ENCODE assay signal across 23 cellular contexts in the genomic region with DNA sequence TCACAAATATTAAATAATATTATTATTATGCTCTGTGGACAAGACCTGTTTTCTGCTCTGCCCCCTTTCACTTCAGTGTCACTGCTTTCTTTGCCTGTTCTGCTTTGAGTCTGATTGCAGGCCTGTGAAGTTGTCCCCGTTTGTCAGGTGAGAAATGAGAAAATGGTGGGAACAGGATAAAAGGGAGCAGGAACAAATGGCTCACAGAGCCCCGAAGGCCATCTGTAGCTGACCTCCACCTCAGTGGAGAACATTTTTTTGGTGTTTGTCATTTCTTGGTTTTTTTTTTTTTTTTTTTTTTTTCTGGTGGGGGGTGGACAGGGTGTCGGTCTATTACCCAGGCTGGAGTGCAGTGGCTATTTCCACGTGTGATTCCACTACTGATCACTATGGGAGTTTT. TPM values are rescaled to one million over a fixed set of nuclear protein-coding genes. Genes with fewer than 3 reads are reported as not detected.
DNase-seq lines count a peak whose midpoint lies in the region; FAIRE-seq and TF ChIP-seq lines count a peak whose summit lies in the region.
"Had no signal": no experiment of that assay in that cellular context is flagged by ENCODE, and none has a peak within 500 bp of the region (broad histone marks: within the 10 kb centered on the region; RNA-seq: fewer than 3 reads in every experiment).

No MANE protein-coding gene starts in this region.

- peaks cover 31% of the 10 kb centered on the region for H3K4me1 ChIP-seq in astrocyte (ENCODE audit: insufficient read depth, low read length)
- H3K4me1 ChIP-seq: SJCRH30 had no signal

- FAIRE-seq in astrocyte (lab: Jason Lieb, UNC) (no peak), frontal cortex (lab: Jason Lieb, UNC) (no peak)
- FAIRE-seq: GM12878, GM18507, H1 had no signal

- peaks cover 19% of the 10 kb centered on the region for H3K79me2 ChIP-seq in astrocyte (ENCODE audit: insufficient read depth, low read length)

- no peak overlapping the region for H2AFZ ChIP-seq in astrocyte (ENCODE audit: low read depth, low read length)

- no peak overlapping the region for H3K9ac ChIP-seq in astrocyte (ENCODE audit: low read length)

- H3K4me2 ChIP-seq in astrocyte (ENCODE audit: low read length), result peak overlapping the region; percentile 48

- no peaks in the 10 kb centered on the region for H3K9me3 ChIP-seq in astrocyte (ENCODE audit: insufficient read depth, low read depth, low read length)
- H3K9me3 ChIP-seq: Caco-2, SJCRH30 had no signal

- no peaks in the 10 kb centered on the region for H3K9me3 Mint-ChIP-seq in astrocyte (ENCODE audit: unreplicated experiment)
- H3K9me3 Mint-ChIP-seq: CD4-positive, CD25-positive, alpha-beta regulatory T cell had no signal

- H3K27ac Mint-ChIP-seq in astrocyte (ENCODE audit: unreplicated experiment), result no peak overlapping the region
- H3K27ac Mint-ChIP-seq: B cell; CD4-positive, CD25-positive, alpha-beta regulatory T cell had no signal

- peak overlapping the region; percentile 34 for H3K27ac ChIP-seq in astrocyte (ENCODE audit: low read depth, low read length)
- H3K27ac ChIP-seq: RWPE1, SJCRH30 had no signal

- no peak overlapping the region for H3K4me3 ChIP-seq in astrocyte (ENCODE audit: insufficient read depth, low read depth, low read length)
- H3K4me3 ChIP-seq: GM12878, SJCRH30 had no signal

- TF ChIP-seq CTCF in astrocyte (IDR thresholded peaks at IDR 0.05; ENCODE audit: insufficient read depth, low read depth, low read length), result no peak

- H3K27me3 ChIP-seq in astrocyte (ENCODE audit: insufficient read depth, low read length), result no peaks in the 10 kb centered on the region
- H3K27me3 ChIP-seq: SJCRH30 had no signal

- H3K4me1 Mint-ChIP-seq in astrocyte (ENCODE audit: low read depth, unreplicated experiment), result peaks cover 32% of the 10 kb centered on the region
- H3K4me1 Mint-ChIP-seq: B cell; CD4-positive, CD25-positive, alpha-beta regulatory T cell had no signal

- no peak overlapping the region for H3K4me3 Mint-ChIP-seq in astrocyte (ENCODE audit: unreplicated experiment)
- H3K4me3 Mint-ChIP-seq: B cell; CD4-positive, CD25-positive, alpha-beta regulatory T cell had no signal

- no peaks in the 10 kb centered on the region for H3K27me3 Mint-ChIP-seq in astrocyte (ENCODE audit: low read depth, unreplicated experiment)
- H3K27me3 Mint-ChIP-seq: CD4-positive, CD25-positive, alpha-beta regulatory T cell had no signal

- no peaks in the 10 kb centered on the region for H4K20me1 ChIP-seq in astrocyte (ENCODE audit: insufficient read depth, low read length)

- peaks cover 12% of the 10 kb centered on the region for H3K36me3 ChIP-seq in astrocyte (ENCODE audit: insufficient read depth, low read length)
- H3K36me3 ChIP-seq: SJCRH30 had no signal

- peaks cover 16% of the 10 kb centered on the region for H3K36me3 Mint-ChIP-seq in astrocyte (ENCODE audit: low read depth, unreplicated experiment)

- DNase-seq in EH (ENCODE audit: low read depth), result peak; percentile 26
- DNase-seq in HT1080 (ENCODE audit: low read depth), result peak; percentile 46
- no peak for DNase-seq in astrocyte (ENCODE audit: low read depth)
- DNase-seq in kidney tubule cell (ENCODE audit: low spot score), result peak; percentile 41
- no peak for DNase-seq in cerebellar nuclear complex (lab: John Stamatoyannopoulos, UW)
- DNase-seq in frontal cortex (ENCODE audit: low spot score in 2 of 2), result no peak
- DNase-seq in activated CD4-positive, alpha-beta T cell treated with anti-CD3 and anti-CD28 coated beads for 1 hour, result no peak
- DNase-seq: Caco-2; CD4-positive, CD25-positive, alpha-beta regulatory T cell; DMS53; GDM1; KBM-7; NCI-H1436; NCI-H2029; NCI-H2171; NCI-H446; NCI-H69; SJCRH30 had no signal

RNA-seq across cellular contexts. Expression of a gene that starts 13.2 kb away (rescaled TPM):
- not detected in 2 replicates for total RNA-seq in HT1080 (2014; rRNA removed; shearing (Covaris generic))
- not detected in 2 replicates for polyA plus RNA-seq in HT1080 (2015; cell fraction: cytosol; rRNA removed)
- not detected in 2 replicates for polyA plus RNA-seq in HT1080 (2015; cell fraction: nucleus; rRNA removed)
- total RNA-seq in astrocyte (not detected in 2 replicates), frontal cortex (not detected)
- total RNA-seq: SJCRH30 had no signal
- polyA plus RNA-seq: H1 had no signal

RNA-seq across cellular contexts. Expression of a gene that starts 17.8 kb away (rescaled TPM):
- total RNA-seq in HT1080 (2014; rRNA removed; shearing (Covaris generic)), result 20.1 and 25.9 TPM in 2 replicates
- 44.9 and 50.7 TPM in 2 replicates for polyA plus RNA-seq in HT1080 (2015; cell fraction: cytosol; rRNA removed)
- 39.9 and 43.3 TPM in 2 replicates for polyA plus RNA-seq in HT1080 (2015; cell fraction: nucleus; rRNA removed)
- 140 and 164 TPM in 2 replicates for total RNA-seq in astrocyte
- 1.2 TPM for total RNA-seq in frontal cortex

Comparison
In these comparisons a context has a peak if more than half of its experiments do, and no peak if none do; other contexts are left out.
1. DNase-seq: peak in EH (single experiment), HT1080 (single experiment) and kidney tubule cell (single experiment); none in astrocyte (single experiment), cerebellar nuclear complex (0 of 2), frontal cortex (0 of 2) and activated CD4-positive, alpha-beta T cell treated with anti-CD3 and anti-CD28 coated beads for 1 hour (single experiment).